16 cellular contexts compared by ENCODE assay signal in genomic region chr5:36666986-36667385, GRCh38.
A peak's percentile ranks its signal among the peaks of the same experiment; 100 is the strongest.
DNase-seq lines count a peak whose midpoint lies in the region; TF ChIP-seq lines count a peak whose summit lies in the region.
"Had no signal": no experiment of that assay in that cellular context is flagged by ENCODE, and none has a peak within 500 bp of the region (broad histone marks: within the 10 kb centered on the region; RNA-seq: fewer than 3 reads in every experiment).

No MANE protein-coding gene starts in this region.

- peaks cover 0 to 4% (median 0%) of the 10 kb centered on the region in 5 experiments for H3K9me3 Mint-ChIP-seq in brain
- H3K9me3 Mint-ChIP-seq in mesothelial cell of epicardium, result no peaks in the 10 kb centered on the region
- H3K9me3 Mint-ChIP-seq: GM23338 had no signal

- POLR2A ChIA-PET in HEK293T (lab: Yijun Ruan, JAX), result no interaction called here

- DNase-seq in HEK293T (ENCODE audit: extremely low spot score) (no peak), mesothelial cell of epicardium (ENCODE audit: low spot score in 2 of 2, unreplicated experiment in 2 of 2) (no peak), SW480 (ENCODE audit: low spot score) (no peak), NCI-H2081 treated with DMSO at 0.1 percent for 48 hours (lab: John Stamatoyannopoulos, UW) (no peak), hippocampal formation (lab: John Stamatoyannopoulos, UW) (no peak), GM13976 (ENCODE audit: low spot score) (no peak)
- DNase-seq: COR-L47, DMS53, KG1, NCI-H1092 treated with DMSO at 0.1 percent for 48 hours, NCI-H1694, NCI-H446, OCI-M1, SW 1271 had no signal

- TF ChIP-seq CTCF in brain (conservative IDR thresholded peaks at IDR 0.05), result no peak
- no peak for TF ChIP-seq CTCF in mesothelial cell of epicardium (IDR thresholded peaks at IDR 0.05; ENCODE audit: unreplicated experiment)
- TF ChIP-seq CTCF in GM13976 (IDR thresholded peaks at IDR 0.05; ENCODE audit: borderline replicate concordance, control extremely low read depth, extremely low read depth, insufficient read depth, missing control alignments), result no peak

- in situ Hi-C loops in GM13976 (cut with MboI; ENCODE audit: low sequenced_read_pairs, unreplicated experiment), result no loop called here

- H3K4me3 Mint-ChIP-seq in brain, result no peak overlapping the region
- H3K4me3 Mint-ChIP-seq in mesothelial cell of epicardium, result no peak overlapping the region
- H3K4me3 Mint-ChIP-seq: GM23338 had no signal

- no peaks in the 10 kb centered on the region for H3K27me3 Mint-ChIP-seq in brain
- no peaks in the 10 kb centered on the region for H3K27me3 Mint-ChIP-seq in mesothelial cell of epicardium (ENCODE audit: low read depth)

- H3K36me3 Mint-ChIP-seq in brain, result peaks cover 15% of the 10 kb centered on the region
- peaks cover 15% of the 10 kb centered on the region for H3K36me3 Mint-ChIP-seq in mesothelial cell of epicardium

- H3K4me1 Mint-ChIP-seq in brain, result peaks cover 38% of the 10 kb centered on the region
- peaks cover 54% of the 10 kb centered on the region for H3K4me1 Mint-ChIP-seq in mesothelial cell of epicardium

- CTCF ChIA-PET in HEK293T (lab: Yijun Ruan, JAX), result no interaction called here

- H3K27ac Mint-ChIP-seq in brain (peak overlapping the region in 3 of 5 experiments; percentile 21 to 71 (median 54)), mesothelial cell of epicardium (peak overlapping the region; percentile 54)
- H3K27ac Mint-ChIP-seq: GM23338 had no signal

TF ChIP-seq in HEK293T, 16 proteins besides CTCF, POLR2A, EP300 and RAD21:
- TF ChIP-seq FOXK2 (IDR thresholded peaks at IDR 0.05) (no peak), FOXM1 (IDR thresholded peaks at IDR 0.05; ENCODE audit: borderline replicate concordance) (no peak), ARNT (IDR thresholded peaks at IDR 0.05) (peak; percentile 73; the same call in 1 of the 2 replicates), ZNF384 (IDR thresholded peaks at IDR 0.05) (no peak), NFRKB (IDR thresholded peaks at IDR 0.05) (no peak), CTBP1 (IDR thresholded peaks at IDR 0.05; ENCODE audit: borderline replicate concordance) (no peak), HDGF (IDR thresholded peaks at IDR 0.05; ENCODE audit: borderline replicate concordance) (no peak), ELF4 (IDR thresholded peaks at IDR 0.05) (no peak), SUZ12 (IDR thresholded peaks at IDR 0.05) (no peak), BHLHE40 (IDR thresholded peaks at IDR 0.05; ENCODE audit: borderline replicate concordance) (no peak), L3MBTL2 (conservative IDR thresholded peaks at IDR 0.05) (no peak)
- TF ChIP-seq, protein P1, sequence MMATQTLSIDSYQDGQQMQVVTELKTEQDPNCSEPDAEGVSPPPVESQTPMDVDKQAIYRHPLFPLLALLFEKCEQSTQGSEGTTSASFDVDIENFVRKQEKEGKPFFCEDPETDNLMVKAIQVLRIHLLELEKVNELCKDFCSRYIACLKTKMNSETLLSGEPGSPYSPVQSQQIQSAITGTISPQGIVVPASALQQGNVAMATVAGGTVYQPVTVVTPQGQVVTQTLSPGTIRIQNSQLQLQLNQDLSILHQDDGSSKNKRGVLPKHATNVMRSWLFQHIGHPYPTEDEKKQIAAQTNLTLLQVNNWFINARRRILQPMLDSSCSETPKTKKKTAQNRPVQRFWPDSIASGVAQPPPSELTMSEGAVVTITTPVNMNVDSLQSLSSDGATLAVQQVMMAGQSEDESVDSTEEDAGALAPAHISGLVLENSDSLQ (IDR thresholded peaks at IDR 0.05), result peak; percentile 17; the same call in 1 of the 2 replicates
